In genomic region chr2:173751245-173751975, GRCh38 we compare ENCODE assay signal across 1 cellular context.
TF ChIP-seq lines count a peak whose summit lies in the region.

No MANE protein-coding gene starts in this region.

TF ChIP-seq in K562, 482 proteins besides CTCF, POLR2A, EP300 and RAD21 (continued from another document):
- TF ChIP-seq ZNF511 (CRISPR knock-in tag; IDR thresholded peaks at IDR 0.05) (no peak), MCM7 (IDR thresholded peaks at IDR 0.05) (no peak), RBM25 (IDR thresholded peaks at IDR 0.05; ENCODE audit: low read depth, low read length, severe bottlenecking) (peak; percentile 86), FOXP1 (CRISPR knock-in tag; IDR thresholded peaks at IDR 0.05) (no peak)
TF ChIP-seq in K562: peak in this region for 2.
